ENCODE assay signal across 17 cellular contexts in the genomic region with DNA sequence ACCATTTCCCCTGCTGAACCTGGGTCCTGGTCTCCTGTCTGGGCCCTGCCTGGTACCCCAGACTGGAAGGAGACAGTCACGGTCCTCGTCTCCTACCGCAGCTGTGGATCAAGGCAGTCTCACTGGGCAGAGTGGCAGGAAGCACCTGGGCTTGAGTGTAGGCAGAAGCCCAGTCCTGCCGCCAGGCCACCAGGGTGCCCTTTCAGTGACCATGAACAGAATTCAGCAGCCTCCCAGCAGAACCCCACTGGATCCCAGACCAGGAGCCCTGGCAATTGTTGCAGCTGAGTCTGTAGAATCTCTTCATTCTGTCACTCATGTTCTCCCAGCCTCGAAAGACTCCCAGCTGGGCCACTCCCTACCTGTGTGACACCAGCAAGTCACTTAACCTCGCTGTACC. TPM values are rescaled to one million over a fixed set of nuclear protein-coding genes. Genes with fewer than 3 reads are reported as not detected.
"Had no signal": no experiment of that assay in that cellular context is flagged by ENCODE, and none has a peak within 500 bp of the region (broad histone marks: within the 10 kb centered on the region; RNA-seq: fewer than 3 reads in every experiment).

No MANE protein-coding gene starts in this region.

- H3K27ac ChIP-seq: gastroesophageal sphincter, sigmoid colon, suprapubic skin had no signal

- H3K27me3 ChIP-seq: gastroesophageal sphincter, sigmoid colon, suprapubic skin had no signal

- H3K4me1 Mint-ChIP-seq: naive B cell had no signal

- H3K9me3 ChIP-seq: gastroesophageal sphincter, sigmoid colon, suprapubic skin had no signal

- H3K4me3 ChIP-seq: gastroesophageal sphincter, sigmoid colon, suprapubic skin had no signal

- H3K9me3 Mint-ChIP-seq: activated CD8-positive, alpha-beta T cell treated with anti-CD3 and anti-CD28 coated beads for 36 hours; activated naive CD8-positive, alpha-beta T cell treated with anti-CD3 and anti-CD28 coated beads, Interleukin-2, amount 50 U/mL, for 24 hours; activated T-cell treated with anti-CD3 and anti-CD28 coated beads, Interleukin-2, amount 50 U/mL, for 72 hours; mesothelial cell of epicardium; naive B cell had no signal

- FAIRE-seq: colon, urothelium cell line had no signal

- H3K4me1 ChIP-seq: gastroesophageal sphincter had no signal

- H3K27ac Mint-ChIP-seq: activated CD8-positive, alpha-beta T cell treated with anti-CD3 and anti-CD28 coated beads for 36 hours; activated naive CD8-positive, alpha-beta T cell treated with anti-CD3 and anti-CD28 coated beads, Interleukin-2, amount 50 U/mL, for 24 hours; activated T-cell treated with anti-CD3 and anti-CD28 coated beads, Interleukin-2, amount 50 U/mL, for 72 hours; mesothelial cell of epicardium had no signal

- H3K27me3 Mint-ChIP-seq: activated CD8-positive, alpha-beta T cell treated with anti-CD3 and anti-CD28 coated beads for 36 hours; activated naive CD8-positive, alpha-beta T cell treated with anti-CD3 and anti-CD28 coated beads, Interleukin-2, amount 50 U/mL, for 24 hours had no signal

- H3K4me3 Mint-ChIP-seq: activated CD8-positive, alpha-beta T cell treated with anti-CD3 and anti-CD28 coated beads for 36 hours; activated naive CD8-positive, alpha-beta T cell treated with anti-CD3 and anti-CD28 coated beads, Interleukin-2, amount 50 U/mL, for 24 hours; activated T-cell treated with anti-CD3 and anti-CD28 coated beads, Interleukin-2, amount 50 U/mL, for 72 hours; mesothelial cell of epicardium; naive B cell had no signal

- DNase-seq: activated CD8-positive, alpha-beta memory T cell treated with anti-CD3 and anti-CD28 coated beads, Interleukin-2, amount 50 U/mL, for 4 hours; activated CD8-positive, alpha-beta T cell treated with anti-CD3 and anti-CD28 coated beads for 36 hours; activated naive CD4-positive, alpha-beta T cell treated with Interleukin-2 at 50 U/mL for 16 hours; activated naive CD8-positive, alpha-beta T cell treated with anti-CD3 and anti-CD28 coated beads, Interleukin-2, amount 50 U/mL, for 24 hours; activated T-cell treated with anti-CD3 and anti-CD28 coated beads, Interleukin-2, amount 50 U/mL, for 72 hours; effector CD4-positive, alpha-beta T cell; naive B cell; occipital lobe; sigmoid colon; stimulated activated CD4-positive, alpha-beta T cell treated with anti-CD3 and anti-CD28 coated beads, Interleukin-2, amount 100 ng/mL, for 48 hours; stimulated activated naive CD4-positive, alpha-beta T cell treated with Interleukin-2 at 50 U/mL for 16 hours; SW 1271 had no signal

- H3K36me3 Mint-ChIP-seq: mesothelial cell of epicardium, naive B cell had no signal

- H3K36me3 ChIP-seq: gastroesophageal sphincter, sigmoid colon, suprapubic skin had no signal

- ATAC-seq: activated CD8-positive, alpha-beta T cell treated with anti-CD3 and anti-CD28 coated beads for 36 hours; activated naive CD8-positive, alpha-beta T cell treated with anti-CD3 and anti-CD28 coated beads, Interleukin-2, amount 50 U/mL, for 24 hours; activated T-cell treated with anti-CD3 and anti-CD28 coated beads, Interleukin-2, amount 50 U/mL, for 72 hours; gastroesophageal sphincter had no signal

RNA-seq across cellular contexts. Expression of gene CREB3L1, which starts 25.5 kb away (rescaled TPM):
- total RNA-seq: activated CD8-positive, alpha-beta T cell treated with anti-CD3 and anti-CD28 coated beads for 36 hours; activated T-cell treated with anti-CD3 and anti-CD28 coated beads, Interleukin-2, amount 50 U/mL, for 72 hours had no signal
